8 cellular contexts compared by ENCODE assay signal in the genomic region with DNA sequence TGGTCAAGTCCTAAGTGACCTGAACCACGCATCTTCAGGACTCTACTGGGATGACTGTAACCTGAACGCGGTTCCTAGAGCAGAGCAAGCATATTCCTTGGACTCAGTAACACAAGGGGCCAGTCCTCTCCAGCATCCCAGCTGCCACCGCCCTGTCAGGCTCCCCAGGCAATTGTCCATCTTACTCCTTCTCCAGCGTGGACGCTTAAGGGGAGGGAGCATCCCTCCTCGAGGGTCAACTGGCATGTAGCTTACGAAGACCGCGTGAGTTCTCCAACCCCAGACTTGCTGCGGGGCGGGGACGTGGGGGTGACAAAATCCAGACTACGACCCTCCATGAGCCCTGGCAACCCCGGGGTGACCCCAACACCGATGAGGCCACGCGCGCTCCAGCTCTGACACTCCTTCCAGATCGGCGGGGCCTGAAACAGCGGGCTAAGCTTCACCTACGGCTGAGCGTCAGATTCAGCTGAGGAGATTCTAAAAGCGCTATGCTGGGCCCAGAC. TPM values are rescaled to one million over a fixed set of nuclear protein-coding genes. Genes with fewer than 3 reads are reported as not detected.
DNase-seq lines count a peak whose midpoint lies in the region; ATAC-seq lines count a peak whose summit lies in the region.

No MANE protein-coding gene starts in this region.

- H3K27me3 Mint-ChIP-seq in activated CD8-positive, alpha-beta memory T cell treated with anti-CD3 and anti-CD28 coated beads, Interleukin-2, amount 10 ng/mL, durations not matched to agents 7 days and 5 days, result no peaks in the 10 kb centered on the region

- H3K36me3 ChIP-seq in endocrine pancreas (ENCODE audit: control insufficient read depth, insufficient read depth, low read length) (no peaks in the 10 kb centered on the region), mucosa of stomach (ENCODE audit: control insufficient read depth, insufficient read depth, low read length) (no peaks in the 10 kb centered on the region)

- H3K36me3 Mint-ChIP-seq in activated CD8-positive, alpha-beta memory T cell treated with anti-CD3 and anti-CD28 coated beads, Interleukin-2, amount 10 ng/mL, durations not matched to agents 7 days and 5 days, result peaks cover 24% of the 10 kb centered on the region

- peak overlapping the region; percentile 91 for H3K4me3 Mint-ChIP-seq in activated CD8-positive, alpha-beta memory T cell treated with anti-CD3 and anti-CD28 coated beads, Interleukin-2, amount 10 ng/mL, durations not matched to agents 7 days and 5 days

- peak overlapping the region; percentile 97 for H3K27ac Mint-ChIP-seq in activated CD8-positive, alpha-beta memory T cell treated with anti-CD3 and anti-CD28 coated beads, Interleukin-2, amount 10 ng/mL, durations not matched to agents 7 days and 5 days

- H3K9ac ChIP-seq in endocrine pancreas (ENCODE audit: control insufficient read depth, insufficient read depth, low read length) (peak overlapping the region; percentile 47), mucosa of stomach (ENCODE audit: low read length) (peak overlapping the region; percentile 67)

- H3K27me3 ChIP-seq in endocrine pancreas (ENCODE audit: control insufficient read depth, insufficient read depth, low read length) (no peaks in the 10 kb centered on the region), mucosa of stomach (ENCODE audit: control insufficient read depth, insufficient read depth, low read length) (no peaks in the 10 kb centered on the region)

- peak overlapping the region; percentile 48 for H3K4me3 ChIP-seq in endocrine pancreas (ENCODE audit: control insufficient read depth, insufficient read depth, low read length)
- H3K4me3 ChIP-seq in mucosa of stomach (ENCODE audit: low read length), result peak overlapping the region; percentile 44

- ATAC-seq in activated CD8-positive, alpha-beta memory T cell treated with anti-CD3 and anti-CD28 coated beads, Interleukin-2, amount 10 ng/mL, durations not matched to agents 7 days and 5 days, result no peak
- peak; percentile 7 for ATAC-seq in HG03139 (IDR thresholded peaks at IDR 0.05; ENCODE audit: unreplicated experiment)
- no peak for ATAC-seq in HG03159 (IDR thresholded peaks at IDR 0.05; ENCODE audit: unreplicated experiment)
- no peak for ATAC-seq in HG02642 (IDR thresholded peaks at IDR 0.05; ENCODE audit: poor library complexity, unreplicated experiment)

- H3K9me3 Mint-ChIP-seq in activated CD8-positive, alpha-beta memory T cell treated with anti-CD3 and anti-CD28 coated beads, Interleukin-2, amount 10 ng/mL, durations not matched to agents 7 days and 5 days (ENCODE audit: low read depth), result no peaks in the 10 kb centered on the region

- H3K4me1 ChIP-seq in endocrine pancreas (ENCODE audit: control insufficient read depth, insufficient read depth, low read length), result peaks cover 6% of the 10 kb centered on the region
- no peaks in the 10 kb centered on the region for H3K4me1 ChIP-seq in mucosa of stomach (ENCODE audit: control insufficient read depth, insufficient read depth, low read length)

- no peak for DNase-seq in activated CD8-positive, alpha-beta memory T cell treated with anti-CD3 and anti-CD28 coated beads, Interleukin-2, amount 10 ng/mL, durations not matched to agents 7 days and 5 days
- DNase-seq in activated CD8-positive, alpha-beta memory T cell treated with anti-CD3 and anti-CD28 coated beads for 24 hours, result no peak
- DNase-seq in SHP77 (lab: John Stamatoyannopoulos, UW), result peak; percentile 23 to 29

- CTCF ChIA-PET in activated CD8-positive, alpha-beta memory T cell treated with anti-CD3 and anti-CD28 coated beads, Interleukin-2, amount 10 ng/mL, durations not matched to agents 7 days and 5 days (lab: Charles Lee), result interaction anchor here (0.6 to 2.3 kb wide), 17 partner anchors 9 to 250 kb away, joined by 3 to 20 read pairs (median 4); a partner anchor contains a TSS

- H3K9me3 ChIP-seq in endocrine pancreas (ENCODE audit: control insufficient read depth, low read length) (no peaks in the 10 kb centered on the region), mucosa of stomach (ENCODE audit: control insufficient read depth, low read length) (no peaks in the 10 kb centered on the region)

- H3K4me1 Mint-ChIP-seq in activated CD8-positive, alpha-beta memory T cell treated with anti-CD3 and anti-CD28 coated beads, Interleukin-2, amount 10 ng/mL, durations not matched to agents 7 days and 5 days, result peaks cover 41% of the 10 kb centered on the region

RNA-seq across cellular contexts. Expression of a gene that starts 0.9 kb away (rescaled TPM):
- 100 to 1,000 TPM; 223 to 316 TPM for total RNA-seq in activated CD8-positive, alpha-beta memory T cell treated with anti-CD3 and anti-CD28 coated beads, Interleukin-2, amount 10 ng/mL, durations not matched to agents 7 days and 5 days

Comparison
In these comparisons a context has a peak if more than half of its experiments do, and no peak if none do; other contexts are left out.
1. DNase-seq: peak in SHP77 (2 of 2); none in activated CD8-positive, alpha-beta memory T cell treated with anti-CD3 and anti-CD28 coated beads, Interleukin-2, amount 10 ng/mL, durations not matched to agents 7 days and 5 days (single experiment) and activated CD8-positive, alpha-beta memory T cell treated with anti-CD3 and anti-CD28 coated beads for 24 hours (single experiment).